14 cellular contexts compared by ENCODE assay signal in genomic region chr20:16485406-16485805, GRCh38.
"Had no signal": no experiment of that assay in that cellular context is flagged by ENCODE, and none has a peak within 500 bp of the region (broad histone marks: within the 10 kb centered on the region; RNA-seq: fewer than 3 reads in every experiment).

No MANE protein-coding gene starts in this region.

- ATAC-seq: activated CD4-positive, alpha-beta T cell treated with anti-CD3 and anti-CD28 coated beads for 36 hours; left colon; sciatic nerve; T-cell; upper lobe of right lung had no signal

- H3K4me3 ChIP-seq: adrenal gland, upper lobe of right lung had no signal

- DNase-seq: activated CD4-positive, alpha-beta memory T cell treated with anti-CD3 and anti-CD28 coated beads, Interleukin-2, amount 10 ng/mL, durations not matched to agents 7 days and 5 days; activated CD4-positive, alpha-beta T cell treated with anti-CD3 and anti-CD28 coated beads for 36 hours; activated CD8-positive, alpha-beta memory T cell treated with anti-CD3 and anti-CD28 coated beads, Interleukin-2, amount 50 U/mL, for 4 hours; activated naive CD4-positive, alpha-beta T cell treated with anti-CD3 and anti-CD28 coated beads for 36 hours; adrenal gland; central memory CD4-positive, alpha-beta T cell; cortex of kidney; effector CD8-positive, alpha-beta T cell; left colon; stimulated activated CD4-positive, alpha-beta T cell treated with anti-CD3 and anti-CD28 coated beads, Interleukin-2, amount 100 ng/mL, for 48 hours; T-cell; upper lobe of right lung; WERI-Rb-1 had no signal
